ENCODE assay signal across 7 cellular contexts in genomic region chr10:98467506-98468318, GRCh38. TPM values are rescaled to one million over a fixed set of nuclear protein-coding genes. Genes with fewer than 3 reads are reported as not detected.
DNase-seq lines count a peak whose midpoint lies in the region; ATAC-seq and TF ChIP-seq lines count a peak whose summit lies in the region.

No MANE protein-coding gene starts in this region.

- TF ChIP-seq CTCF in GM13976 (IDR thresholded peaks at IDR 0.05; ENCODE audit: borderline replicate concordance, control extremely low read depth, extremely low read depth, insufficient read depth, missing control alignments): peak; percentile 76

- H3K4me1 Mint-ChIP-seq in T-helper 17 cell: peaks cover 15% of the 10 kb centered on the region

- peaks cover 3% of the 10 kb centered on the region for H3K36me3 Mint-ChIP-seq in T-helper 17 cell (ENCODE audit: low read depth)

- ATAC-seq in HG02678 (IDR thresholded peaks at IDR 0.05; ENCODE audit: unreplicated experiment): peak; percentile 95
- peak; percentile 97 for ATAC-seq in T-helper 17 cell

- in situ Hi-C loops in GM13976 (cut with MboI; ENCODE audit: low sequenced_read_pairs, unreplicated experiment): loop anchor here (5.0 to 25.0 kb wide), 3 partner anchors 195 to 770 kb away; partner anchors contain the start of gene HPSE2

- DNase-seq in GM13976 (ENCODE audit: low spot score) (peak; percentile 87), NCI-H1105 treated with DMSO at 0.1 percent for 48 hours (lab: John Stamatoyannopoulos, UW) (peak; percentile 61), T-helper 17 cell (peak; percentile 31 to 39 (median 35)), astrocyte of the hippocampus (ENCODE audit: low read depth, low spot score) (peak; percentile 92), hippocampal formation (lab: John Stamatoyannopoulos, UW) (peak; percentile 69 to 88), renal cortical epithelial cell (ENCODE audit: low read depth) (peak; percentile 76)

- H3K27me3 Mint-ChIP-seq in T-helper 17 cell: peaks cover 33% of the 10 kb centered on the region

- H3K27ac Mint-ChIP-seq in T-helper 17 cell: peak overlapping the region; percentile 62

- H3K4me3 Mint-ChIP-seq in T-helper 17 cell: peak overlapping the region; percentile 98

- no peaks in the 10 kb centered on the region for H3K9me3 ChIP-seq in T-helper 17 cell (ENCODE audit: control insufficient read depth, low read length, poor library complexity, severe bottlenecking)

RNA-seq across cellular contexts. Expression of gene HPS1, which starts 21.0 kb away (rescaled TPM):
- 10 to 100 TPM; 76.5 to 79.3 TPM for total RNA-seq in T-helper 17 cell
- total RNA-seq in renal cortical epithelial cell: 9.4 and 19.8 TPM in 2 replicates

RNA-seq across cellular contexts. Expression of gene PYROXD2, which starts 52.7 kb away (rescaled TPM):
- 10 to 100 TPM; 21.5 to 25.4 TPM for total RNA-seq in T-helper 17 cell
- total RNA-seq in renal cortical epithelial cell: 4.6 and 8.7 TPM in 2 replicates

Comparison
In these comparisons a context has a peak if more than half of its experiments do, and no peak if none do; other contexts are left out.
1. Peak in every context shown above with its lines: DNase-seq and ATAC-seq.
2. DNase-seq: peak in every context shown above with its lines; median percentile 92 in astrocyte of the hippocampus; 87 in GM13976; 78 in hippocampal formation; 76 in renal cortical epithelial cell; 61 in NCI-H1105 treated with DMSO at 0.1 percent for 48 hours; 35 in T-helper 17 cell.